ENCODE assay signal across 6 cellular contexts in genomic region chr3:195978585-195978984, GRCh38.
DNase-seq lines count a peak whose midpoint lies in the region; ATAC-seq, FAIRE-seq and TF ChIP-seq lines count a peak whose summit lies in the region.
"Not testable (repeated sequence)": the region's sequence is repeated elsewhere in the genome, so short reads cannot be mapped to it uniquely, and the experiment has no call there.

No MANE protein-coding gene starts in this region.

- H3K9me2 ChIP-seq in PC-3 (replicated peaks; ENCODE audit: low read length) = not testable (repeated sequence)

- not testable (repeated sequence) for BruUV-seq in PC-3 (replicated peaks; lab: Mats Ljungman, UMichigan)

- DNase-seq in PC-3; activated CD4-positive, alpha-beta T cell treated with anti-CD3 and anti-CD28 coated beads for 36 hours; activated T-cell treated with anti-CD3 and anti-CD28 coated beads, Interleukin-2, amount 50 U/mL, for 24 hours; bronchial epithelial cell (ENCODE audit: low read depth); stimulated activated naive CD8-positive, alpha-beta T cell treated with anti-CD3 and anti-CD28 coated beads, Interleukin-15, Interleukin-2, amounts not matched to agents 100 U/mL and 50 U/mL, for 24 hours: not testable (repeated sequence)

- H3K4me3 Mint-ChIP-seq in activated CD4-positive, alpha-beta T cell treated with anti-CD3 and anti-CD28 coated beads for 36 hours; activated T-cell treated with anti-CD3 and anti-CD28 coated beads, Interleukin-2, amount 50 U/mL, for 24 hours; activated T-helper 17 cell treated with anti-CD3 and anti-CD28 coated beads, Interleukin-2, amount 50 U/mL, for 72 hours: not testable (repeated sequence)

- intact Hi-C loops in PC-3 (cut with micrococcal nuclease); activated CD4-positive, alpha-beta T cell treated with anti-CD3 and anti-CD28 coated beads for 36 hours (cut with DNase I, micrococcal nuclease): not testable (repeated sequence)

- not testable (repeated sequence) for H3K27ac Mint-ChIP-seq in activated CD4-positive, alpha-beta T cell treated with anti-CD3 and anti-CD28 coated beads for 36 hours; activated T-helper 17 cell treated with anti-CD3 and anti-CD28 coated beads, Interleukin-2, amount 50 U/mL, for 72 hours
- H3K27ac Mint-ChIP-seq in activated T-cell treated with anti-CD3 and anti-CD28 coated beads, Interleukin-2, amount 50 U/mL, for 24 hours = peak overlapping the region; percentile 40

- ATAC-seq in PC-3 = peak; percentile 46
- ATAC-seq in activated CD4-positive, alpha-beta T cell treated with anti-CD3 and anti-CD28 coated beads for 36 hours = peak; percentile 77
- peak; percentile 91 for ATAC-seq in activated T-helper 17 cell treated with anti-CD3 and anti-CD28 coated beads, Interleukin-2, amount 50 U/mL, for 72 hours (replicated peaks)
- ATAC-seq in stimulated activated naive CD8-positive, alpha-beta T cell treated with anti-CD3 and anti-CD28 coated beads, Interleukin-15, Interleukin-2, amounts not matched to agents 100 U/mL and 50 U/mL, for 24 hours = peak; percentile 71

- H3K27me3 Mint-ChIP-seq in activated CD4-positive, alpha-beta T cell treated with anti-CD3 and anti-CD28 coated beads for 36 hours; activated T-cell treated with anti-CD3 and anti-CD28 coated beads, Interleukin-2, amount 50 U/mL, for 24 hours; activated T-helper 17 cell treated with anti-CD3 and anti-CD28 coated beads, Interleukin-2, amount 50 U/mL, for 72 hours: not testable (repeated sequence)

- TF ChIP-seq CTCF in PC-3 (conservative IDR thresholded peaks at IDR 0.05; ENCODE audit: low read depth, low read length); bronchial epithelial cell (IDR thresholded peaks at IDR 0.05; ENCODE audit: insufficient read depth, low read length, severe bottlenecking): not testable (repeated sequence)

- H3K27me3 ChIP-seq in PC-3 (ENCODE audit: low read length); bronchial epithelial cell (ENCODE audit: control insufficient read depth, insufficient read depth, low read length): not testable (repeated sequence)

- not testable (repeated sequence) for H3K9ac ChIP-seq in PC-3 (ENCODE audit: low read length)

- not testable (repeated sequence) for H3F3A ChIP-seq in PC-3 (ENCODE audit: low read length, unreplicated experiment)

- not testable (repeated sequence) for H3K4me2 ChIP-seq in PC-3 (ENCODE audit: low read length)

- H3K36me3 Mint-ChIP-seq in activated CD4-positive, alpha-beta T cell treated with anti-CD3 and anti-CD28 coated beads for 36 hours (ENCODE audit: low read depth) = peaks cover 15% of the 10 kb centered on the region
- H3K36me3 Mint-ChIP-seq in activated T-cell treated with anti-CD3 and anti-CD28 coated beads, Interleukin-2, amount 50 U/mL, for 24 hours (ENCODE audit: low read depth) = peaks cover 56% of the 10 kb centered on the region
- peaks cover 48% of the 10 kb centered on the region for H3K36me3 Mint-ChIP-seq in activated T-helper 17 cell treated with anti-CD3 and anti-CD28 coated beads, Interleukin-2, amount 50 U/mL, for 72 hours (ENCODE audit: low read depth)

- peak; percentile 81 for FAIRE-seq in bronchial epithelial cell (lab: Jason Lieb, UNC)

- CTCF ChIA-PET in PC-3 (lab: Charles Lee); activated CD4-positive, alpha-beta T cell treated with anti-CD3 and anti-CD28 coated beads for 36 hours (lab: Charles Lee): not testable (repeated sequence)

- H3K9me3 Mint-ChIP-seq in activated CD4-positive, alpha-beta T cell treated with anti-CD3 and anti-CD28 coated beads for 36 hours (ENCODE audit: low read depth); activated T-cell treated with anti-CD3 and anti-CD28 coated beads, Interleukin-2, amount 50 U/mL, for 24 hours; activated T-helper 17 cell treated with anti-CD3 and anti-CD28 coated beads, Interleukin-2, amount 50 U/mL, for 72 hours: not testable (repeated sequence)

- not testable (repeated sequence) for H3K9me3 ChIP-seq in PC-3 (ENCODE audit: low read length)

- not testable (repeated sequence) for H3K4me1 Mint-ChIP-seq in activated CD4-positive, alpha-beta T cell treated with anti-CD3 and anti-CD28 coated beads for 36 hours; activated T-cell treated with anti-CD3 and anti-CD28 coated beads, Interleukin-2, amount 50 U/mL, for 24 hours (ENCODE audit: low read depth); activated T-helper 17 cell treated with anti-CD3 and anti-CD28 coated beads, Interleukin-2, amount 50 U/mL, for 72 hours

- H3K36me3 ChIP-seq in PC-3 (ENCODE audit: low read depth, low read length) = not testable (repeated sequence)
- peaks cover 13% of the 10 kb centered on the region for H3K36me3 ChIP-seq in bronchial epithelial cell (ENCODE audit: control insufficient read depth, insufficient read depth, low read length)

- not testable (repeated sequence) for H3K4me3 ChIP-seq in PC-3 (ENCODE audit: low read length); bronchial epithelial cell (ENCODE audit: low read depth, low read length)

- not testable (repeated sequence) for H3K79me2 ChIP-seq in PC-3 (ENCODE audit: low read length)

- POLR2A ChIA-PET in PC-3 (lab: Charles Lee; ENCODE audit: unreplicated experiment); activated CD4-positive, alpha-beta T cell treated with anti-CD3 and anti-CD28 coated beads for 36 hours (lab: Charles Lee): not testable (repeated sequence)

- not testable (repeated sequence) for H4K20me1 ChIP-seq in PC-3 (ENCODE audit: low read length)

- H3K27ac ChIP-seq in PC-3 (ENCODE audit: low read length) = not testable (repeated sequence)

- not testable (repeated sequence) for H3K4me1 ChIP-seq in PC-3 (ENCODE audit: insufficient read depth, low read length)

- not testable (repeated sequence) for H2AFZ ChIP-seq in PC-3 (ENCODE audit: low read length)
